In the genomic region with DNA sequence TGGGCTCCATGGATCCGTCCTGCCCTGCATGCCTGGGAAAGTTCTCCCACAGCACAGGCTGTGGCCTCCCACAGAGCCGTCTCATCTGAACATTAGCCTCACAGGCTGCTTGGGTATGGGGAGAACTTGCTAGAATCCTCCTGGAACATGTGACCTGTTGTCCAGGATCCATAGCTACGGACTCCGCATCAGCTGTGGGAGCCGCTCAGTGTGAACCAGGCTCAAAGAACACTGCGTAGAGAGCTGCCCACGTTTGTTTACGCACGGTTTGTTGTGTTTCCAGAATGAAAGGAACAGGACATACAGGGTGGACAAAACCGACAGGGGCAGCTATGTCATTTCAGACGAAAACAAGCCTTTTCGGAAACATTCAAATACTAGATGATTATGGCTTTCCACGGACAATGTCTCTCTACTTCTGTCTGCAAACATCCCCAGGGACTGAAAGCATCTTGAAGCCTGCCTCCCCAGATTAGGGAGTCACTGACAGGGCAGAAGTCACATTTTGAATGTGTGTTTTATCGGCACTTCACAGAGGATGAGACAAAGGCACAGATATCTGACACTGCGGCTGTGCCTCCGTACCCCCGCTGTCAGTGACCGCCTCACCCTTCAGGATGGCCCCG, we compare ENCODE assay signal across 24 cellular contexts.
DNase-seq lines count a peak whose midpoint lies in the region; TF ChIP-seq lines count a peak whose summit lies in the region.
"Had no signal": no experiment of that assay in that cellular context is flagged by ENCODE, and none has a peak within 500 bp of the region (broad histone marks: within the 10 kb centered on the region; RNA-seq: fewer than 3 reads in every experiment).

No MANE protein-coding gene starts in this region.

- H3K9me3 ChIP-seq in Peyer's patch (no peaks in the 10 kb centered on the region), prostate gland (no peaks in the 10 kb centered on the region), stomach (no peaks in the 10 kb centered on the region)
- H3K9me3 ChIP-seq: spleen had no signal

- H3K36me3 ChIP-seq in Peyer's patch (no peaks in the 10 kb centered on the region), prostate gland (no peaks in the 10 kb centered on the region), stomach (no peaks in the 10 kb centered on the region)
- H3K36me3 ChIP-seq: gastroesophageal sphincter, spleen had no signal

- TF ChIP-seq EP300 in stomach (IDR thresholded peaks at IDR 0.05): no peak

- DNase-seq in NCI-H748 (lab: John Stamatoyannopoulos, UW; ENCODE audit: unreplicated experiment): peak; percentile 21
- DNase-seq in NCI-H748 treated with DMSO at 0.1 percent for 48 hours (lab: John Stamatoyannopoulos, UW): no peak
- no peak for DNase-seq in Peyer's patch
- peak; percentile 77 for DNase-seq in left kidney (ENCODE audit: low read depth, low spot score)
- DNase-seq in prostate gland (ENCODE audit: low spot score): no peak
- no peak for DNase-seq in A172 (ENCODE audit: low spot score)
- DNase-seq in stomach: no peak
- no peak for DNase-seq in SHP77 treated with DMSO at 0.1 percent for 48 hours (lab: John Stamatoyannopoulos, UW)
- DNase-seq: activated CD4-positive, CD25-positive, alpha-beta regulatory T cell; activated CD8-positive, alpha-beta T cell treated with anti-CD3 and anti-CD28 coated beads for 36 hours; amniotic stem cell; central memory CD4-positive, alpha-beta T cell; DMS 273 treated with DMSO at 0.1 percent for 48 hours; effector CD4-positive, alpha-beta T cell; HCEC 1CT; kidney glomerular epithelial cell; natural killer cell; NCI-H1048; NCI-H2029 treated with DMSO at 0.1 percent for 48 hours; NCI-H446 treated with DMSO at 0.1 percent for 48 hours; RPMI8226; spleen; T-helper 9 cell had no signal

- 75% methylated on average over 19 of the region's 19 CpGs for WGBS in prostate gland
- WGBS in stomach, 5 donors: 73 to 82% (median 80%) methylated on average over 19 of the region's 19 CpGs

- H3K4me1 ChIP-seq in Peyer's patch (peaks cover 8 to 56% (median 9%) of the 10 kb centered on the region in 4 donors), prostate gland (replicated peaks) (peaks cover 14% of the 10 kb centered on the region), stomach (peaks cover 16 to 62% (median 54%) of the 10 kb centered on the region in 4 donors)

- H3K4me3 ChIP-seq in Peyer's patch (no peak overlapping the region), prostate gland (no peak overlapping the region), stomach (no peak overlapping the region)
- H3K4me3 ChIP-seq: gastroesophageal sphincter, spleen had no signal

- TF ChIP-seq CTCF in Peyer's patch (IDR thresholded peaks at IDR 0.05): no peak
- no peak for TF ChIP-seq CTCF in prostate gland (IDR thresholded peaks at IDR 0.05)
- no peak for TF ChIP-seq CTCF in stomach (IDR thresholded peaks at IDR 0.05)

- H3K27ac ChIP-seq in Peyer's patch: peak overlapping the region in 3 of 4 donors; percentile 2 to 82 (median 78)
- peak overlapping the region; percentile 3 to 43 for H3K27ac ChIP-seq in prostate gland
- peak overlapping the region in 2 of 5 donors; percentile 2 to 35 for H3K27ac ChIP-seq in stomach
- H3K27ac ChIP-seq: gastroesophageal sphincter had no signal

- TF ChIP-seq POLR2A in Peyer's patch (IDR thresholded peaks at IDR 0.05): no peak
- no peak for TF ChIP-seq POLR2A in prostate gland (IDR thresholded peaks at IDR 0.05)
- no peak for TF ChIP-seq POLR2A in stomach (IDR thresholded peaks at IDR 0.05)

- no peaks in the 10 kb centered on the region for H3K27me3 ChIP-seq in Peyer's patch
- H3K27me3 ChIP-seq in prostate gland (replicated peaks; ENCODE audit: insufficient read depth): no peaks in the 10 kb centered on the region
- no peaks in the 10 kb centered on the region for H3K27me3 ChIP-seq in stomach
- H3K27me3 ChIP-seq: gastroesophageal sphincter, spleen had no signal

- intact Hi-C loops in prostate gland (cut with DNase I): no loop called here
- intact Hi-C loops in stomach (cut with DNase I; ENCODE audit: low total_unique reads): no loop called here

Comparison
In these comparisons a context has a peak if more than half of its experiments do, and no peak if none do; other contexts are left out.
1. DNase-seq: peak in NCI-H748 (single experiment) and left kidney (single experiment); none in NCI-H748 treated with DMSO at 0.1 percent for 48 hours (single experiment), Peyer's patch (0 of 3), prostate gland (single experiment), A172 (single experiment), stomach (single experiment) and SHP77 treated with DMSO at 0.1 percent for 48 hours (single experiment).